In genomic region chrX:85429066-85429465, GRCh38 we compare ENCODE assay signal across 35 cellular contexts. TPM values are rescaled to one million over a fixed set of nuclear protein-coding genes. Genes with fewer than 3 reads are reported as not detected.
DNase-seq lines count a peak whose midpoint lies in the region; ATAC-seq, FAIRE-seq and TF ChIP-seq lines count a peak whose summit lies in the region.
"Had no signal": no experiment of that assay in that cellular context is flagged by ENCODE, and none has a peak within 500 bp of the region (broad histone marks: within the 10 kb centered on the region; RNA-seq: fewer than 3 reads in every experiment).

No MANE protein-coding gene starts in this region.

- no peak overlapping the region for H3K4me3 Mint-ChIP-seq in HFFc6
- H3K4me3 Mint-ChIP-seq: B cell; CD14-positive monocyte; CD4-positive, alpha-beta memory T cell; CD4-positive, alpha-beta T cell; CD4-positive, CD25-positive, alpha-beta regulatory T cell; CD8-positive, alpha-beta memory T cell; CD8-positive, alpha-beta T cell had no signal

- H3K27ac Mint-ChIP-seq in HFFc6, result no peak overlapping the region
- H3K27ac Mint-ChIP-seq: B cell; CD14-positive monocyte; CD4-positive, alpha-beta memory T cell; CD4-positive, alpha-beta T cell; CD4-positive, CD25-positive, alpha-beta regulatory T cell; CD8-positive, alpha-beta memory T cell; CD8-positive, alpha-beta T cell had no signal

- no peaks in the 10 kb centered on the region; the same call in 1 of the 2 replicates for H3K9me3 Mint-ChIP-seq in HFFc6
- H3K9me3 Mint-ChIP-seq: CD8-positive, alpha-beta T cell had no signal

- H3K9me3 ChIP-seq in HEK293 (ENCODE audit: control insufficient read depth, insufficient read depth, low read depth, low read length), result no peaks in the 10 kb centered on the region
- H3K9me3 ChIP-seq: A549, BE2C, Caco-2 had no signal

- H3K4me3 ChIP-seq in HEK293 (ENCODE audit: low read depth, low read length), result no peak overlapping the region
- H3K4me3 ChIP-seq: A549; BLaER1; BLaER1 treated with 17β-estradiol and CSF1 and Interleukin-3, amounts not matched to agents 10 nM and 100 nM had no signal

- H3K27me3 Mint-ChIP-seq in HFFc6 (ENCODE audit: insufficient read depth), result no peaks in the 10 kb centered on the region
- H3K27me3 Mint-ChIP-seq: B cell; CD4-positive, alpha-beta memory T cell; CD4-positive, alpha-beta T cell; CD4-positive, CD25-positive, alpha-beta regulatory T cell had no signal

- DNase-seq in HFFc6, result no peak
- DNase-seq: 8988T; ACHN; AML-193; BE2C; C1 segment of cervical spinal cord; Caco-2; Calu3; CD4-positive, alpha-beta memory T cell; CD4-positive, alpha-beta T cell; CD4-positive, CD25-positive, alpha-beta regulatory T cell; CD8-positive, alpha-beta memory T cell; CD8-positive, alpha-beta T cell; COR-L47; DMS 273 treated with DMSO at 0.1 percent for 48 hours; DMS153; DMS53; DMS79; DMS79 treated with DMSO at 0.1 percent for 48 hours; DND-41; EL had no signal

- ATAC-seq in HG02870 (IDR thresholded peaks at IDR 0.05; ENCODE audit: unreplicated experiment), result no peak
- ATAC-seq: A549; CD8-positive, alpha-beta T cell had no signal

- H3K36me3 Mint-ChIP-seq in HFFc6 (ENCODE audit: low read depth), result no peaks in the 10 kb centered on the region
- H3K36me3 Mint-ChIP-seq: CD14-positive monocyte; CD4-positive, alpha-beta memory T cell; CD4-positive, CD25-positive, alpha-beta regulatory T cell; CD8-positive, alpha-beta T cell had no signal

- CTCF ChIA-PET in HEK293 (lab: Yijun Ruan, JAX), result interaction anchor here (2.1 kb wide), 1 partner anchor 11 kb away, joined by 6 read pairs; no protein-coding TSS in a partner anchor

- POLR2A ChIA-PET in HEK293 (lab: Yijun Ruan, JAX), result no interaction called here

- H3K4me1 ChIP-seq in HEK293 (ENCODE audit: control insufficient read depth, insufficient read depth, low read length), result no peaks in the 10 kb centered on the region
- H3K4me1 ChIP-seq: A549; BE2C; BLaER1; BLaER1 treated with 17β-estradiol and CSF1 and Interleukin-3, amounts not matched to agents 10 nM and 100 nM; Caco-2 had no signal

- no peaks in the 10 kb centered on the region for H3K4me1 Mint-ChIP-seq in HFFc6 (ENCODE audit: low read depth)
- H3K4me1 Mint-ChIP-seq: B cell; CD14-positive monocyte; CD4-positive, alpha-beta memory T cell; CD4-positive, CD25-positive, alpha-beta regulatory T cell; CD8-positive, alpha-beta memory T cell had no signal

- H3K36me3 ChIP-seq in HEK293 (ENCODE audit: control insufficient read depth in 2 of 2, insufficient read depth in 1 of 2, low read length in 2 of 2), result no peaks in the 10 kb centered on the region
- H3K36me3 ChIP-seq: BE2C; BLaER1; BLaER1 treated with 17β-estradiol and CSF1 and Interleukin-3, amounts not matched to agents 10 nM and 100 nM had no signal

- peak; percentile 28 for FAIRE-seq in colon (lab: Jason Lieb, UNC)
- FAIRE-seq: D721Med had no signal

- no peak for TF ChIP-seq CTCF in HEK293 (tag by site-specific recombination; IDR thresholded peaks at IDR 0.05)
- TF ChIP-seq CTCF in HFFc6 (IDR thresholded peaks at IDR 0.05), result no peak

- H3K27ac ChIP-seq in HEK293 (ENCODE audit: extremely low read depth, low read depth, low read length), result no peak overlapping the region
- H3K27ac ChIP-seq: 22Rv1; A549; BLaER1; BLaER1 treated with 17β-estradiol and CSF1 and Interleukin-3, amounts not matched to agents 10 nM and 100 nM; C4-2B had no signal

TF ChIP-seq in HEK293, 187 proteins besides CTCF, POLR2A, EP300 and RAD21:
- TF ChIP-seq ZNF391 (tag by site-specific recombination; IDR thresholded peaks at IDR 0.05; ENCODE audit: borderline replicate concordance, low read depth) (no peak), ZNF274 (IDR thresholded peaks at IDR 0.05; ENCODE audit: low read length) (no peak), ZNF274 (tag by site-specific recombination; IDR thresholded peaks at IDR 0.05; ENCODE audit: borderline replicate concordance) (no peak), ZNF169 (tag by site-specific recombination; IDR thresholded peaks at IDR 0.05) (no peak), ZNF660 (tag by site-specific recombination; IDR thresholded peaks at IDR 0.05) (no peak), SETDB1 (IDR thresholded peaks at IDR 0.05; ENCODE audit: insufficient read length, low read length) (peak; percentile 91), REST (tag by site-specific recombination; IDR thresholded peaks at IDR 0.05) (no peak), ZNF404 (tag by site-specific recombination; IDR thresholded peaks at IDR 0.05) (no peak), HOXA7 (CRISPR knock-in tag; IDR thresholded peaks at IDR 0.05; ENCODE audit: borderline replicate concordance) (no peak)

RNA-seq across cellular contexts. Expression of gene POF1B, which starts 49.6 kb away (rescaled TPM):
- not detected for total RNA-seq in HFFc6 (2021; fragmentation: NEBNext Ultra II Directional; extraction: Animal tissue kit (Norgen Biotek cat#: 25700))
- total RNA-seq: A172; A673; CD8-positive, alpha-beta memory T cell; CD8-positive, alpha-beta T cell; Daoy had no signal
